1 cellular context compared by ENCODE assay signal in the genomic region with DNA sequence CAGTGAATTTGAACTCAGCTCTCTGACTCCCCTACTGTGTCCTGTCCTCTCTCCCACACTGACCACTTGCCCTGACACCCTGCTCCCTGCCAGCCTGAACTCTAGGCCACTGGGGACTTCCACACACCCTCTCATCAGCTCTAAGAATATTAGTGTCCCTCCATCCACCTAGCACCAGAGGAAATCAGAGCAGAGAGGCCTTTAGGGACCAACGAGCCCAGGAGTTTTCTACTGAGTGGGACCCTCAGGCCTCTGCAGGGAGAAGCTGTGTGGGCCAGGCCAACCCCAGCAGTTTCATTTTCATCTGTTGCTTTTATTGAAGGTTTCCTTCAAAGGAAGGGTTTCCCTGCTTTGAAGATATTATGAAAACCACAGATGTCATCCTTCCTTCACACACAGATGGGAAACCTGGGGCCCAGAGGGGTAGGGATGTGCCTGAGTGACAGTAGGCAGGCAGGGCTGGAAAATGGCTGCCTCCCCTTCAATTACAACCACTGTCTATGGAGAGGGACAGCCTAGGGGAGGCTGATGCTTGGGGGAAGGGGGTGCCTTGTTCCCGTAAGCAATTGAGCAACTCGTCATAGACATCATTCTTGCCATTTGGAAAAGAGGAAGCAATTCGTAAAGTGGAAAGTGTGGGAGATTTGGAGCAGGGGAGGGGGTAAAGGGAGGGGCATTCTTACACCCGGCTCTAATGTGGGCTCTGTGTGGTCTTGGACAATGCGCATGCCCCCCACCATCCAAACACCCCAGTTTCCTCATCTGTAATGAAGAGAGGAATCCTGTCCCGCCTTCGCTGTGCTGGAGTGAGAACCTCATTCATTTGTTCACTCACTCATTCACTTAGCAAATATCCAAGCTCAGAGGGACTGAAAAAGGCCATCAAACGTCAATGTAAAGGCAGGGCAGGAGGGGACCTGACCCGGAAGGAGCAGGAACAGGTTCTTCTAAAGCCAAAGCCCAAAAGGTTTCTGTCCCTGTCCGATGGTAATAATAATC.
TF ChIP-seq lines count a peak whose summit lies in the region.

No MANE protein-coding gene starts in this region.

TF ChIP-seq in GM23338, 12 proteins besides CTCF, POLR2A, EP300 and RAD21 (continued from another document):
- TF ChIP-seq, protein P1, sequence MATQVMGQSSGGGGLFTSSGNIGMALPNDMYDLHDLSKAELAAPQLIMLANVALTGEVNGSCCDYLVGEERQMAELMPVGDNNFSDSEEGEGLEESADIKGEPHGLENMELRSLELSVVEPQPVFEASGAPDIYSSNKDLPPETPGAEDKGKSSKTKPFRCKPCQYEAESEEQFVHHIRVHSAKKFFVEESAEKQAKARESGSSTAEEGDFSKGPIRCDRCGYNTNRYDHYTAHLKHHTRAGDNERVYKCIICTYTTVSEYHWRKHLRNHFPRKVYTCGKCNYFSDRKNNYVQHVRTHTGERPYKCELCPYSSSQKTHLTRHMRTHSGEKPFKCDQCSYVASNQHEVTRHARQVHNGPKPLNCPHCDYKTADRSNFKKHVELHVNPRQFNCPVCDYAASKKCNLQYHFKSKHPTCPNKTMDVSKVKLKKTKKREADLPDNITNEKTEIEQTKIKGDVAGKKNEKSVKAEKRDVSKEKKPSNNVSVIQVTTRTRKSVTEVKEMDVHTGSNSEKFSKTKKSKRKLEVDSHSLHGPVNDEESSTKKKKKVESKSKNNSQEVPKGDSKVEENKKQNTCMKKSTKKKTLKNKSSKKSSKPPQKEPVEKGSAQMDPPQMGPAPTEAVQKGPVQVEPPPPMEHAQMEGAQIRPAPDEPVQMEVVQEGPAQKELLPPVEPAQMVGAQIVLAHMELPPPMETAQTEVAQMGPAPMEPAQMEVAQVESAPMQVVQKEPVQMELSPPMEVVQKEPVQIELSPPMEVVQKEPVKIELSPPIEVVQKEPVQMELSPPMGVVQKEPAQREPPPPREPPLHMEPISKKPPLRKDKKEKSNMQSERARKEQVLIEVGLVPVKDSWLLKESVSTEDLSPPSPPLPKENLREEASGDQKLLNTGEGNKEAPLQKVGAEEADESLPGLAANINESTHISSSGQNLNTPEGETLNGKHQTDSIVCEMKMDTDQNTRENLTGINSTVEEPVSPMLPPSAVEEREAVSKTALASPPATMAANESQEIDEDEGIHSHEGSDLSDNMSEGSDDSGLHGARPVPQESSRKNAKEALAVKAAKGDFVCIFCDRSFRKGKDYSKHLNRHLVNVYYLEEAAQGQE (IDR thresholded peaks at IDR 0.05; ENCODE audit: unreplicated experiment) = no peak
- TF ChIP-seq ZNF331 (CRISPR knock-in tag; IDR thresholded peaks at IDR 0.05; ENCODE audit: low read depth) (no peak), ZNF114 (CRISPR knock-in tag; IDR thresholded peaks at IDR 0.05) (no peak)
